Comparison of ENCODE assay signal across 8 cellular contexts in the genomic region with DNA sequence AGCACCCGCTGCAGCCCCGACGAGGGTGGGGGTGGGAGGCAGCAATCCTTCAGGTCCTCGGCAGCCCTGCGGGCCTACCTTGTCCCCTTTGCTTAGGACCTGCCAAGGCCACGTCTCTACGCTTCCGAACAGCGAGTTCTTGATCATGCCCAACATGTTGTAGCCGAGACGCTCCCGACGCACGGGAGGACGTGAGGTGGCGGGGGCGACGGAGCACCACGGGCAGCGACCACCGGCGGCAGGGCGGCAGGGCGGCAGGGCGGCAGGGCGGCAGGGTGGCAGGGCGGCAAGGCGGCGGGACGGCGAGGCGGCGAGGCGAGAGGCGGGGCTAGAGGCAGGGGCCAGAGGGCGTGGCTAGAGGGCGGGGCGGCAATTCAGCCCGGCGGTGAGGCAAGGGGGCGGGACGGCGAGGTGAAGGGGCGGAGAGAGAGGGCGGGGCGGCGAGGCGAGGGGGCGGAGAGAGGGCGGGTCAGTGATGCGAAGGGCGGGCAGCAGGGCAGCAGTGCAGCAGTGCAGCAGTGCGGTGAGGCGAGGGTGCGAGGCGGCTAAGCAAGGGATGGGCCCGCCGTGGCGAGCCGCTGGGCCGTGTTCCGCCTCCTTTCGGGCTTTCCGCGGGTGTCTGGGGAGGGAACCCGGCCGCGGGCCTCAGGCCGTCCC. TPM values are rescaled to one million over a fixed set of nuclear protein-coding genes. Genes with fewer than 3 reads are reported as not detected.
DNase-seq lines count a peak whose midpoint lies in the region; ATAC-seq and TF ChIP-seq lines count a peak whose summit lies in the region.

A gene with protein sequence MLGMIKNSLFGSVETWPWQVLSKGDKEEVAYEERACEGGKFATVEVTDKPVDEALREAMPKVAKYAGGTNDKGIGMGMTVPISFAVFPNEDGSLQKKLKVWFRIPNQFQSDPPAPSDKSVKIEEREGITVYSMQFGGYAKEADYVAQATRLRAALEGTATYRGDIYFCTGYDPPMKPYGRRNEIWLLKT (minus strand): TSS at position 307 of the 657 bp plus-strand sequence. CDS start 151 bp downstream, at position 156.

- H3K9me3 ChIP-seq in HCT116 (ENCODE audit: control insufficient read depth in 1 of 2, insufficient read depth in 1 of 2, low read depth in 1 of 2, low read length in 2 of 2) (no peaks in the 10 kb centered on the region), MM.1S (replicated peaks; ENCODE audit: insufficient read depth, low read length) (no peaks in the 10 kb centered on the region), stomach (no peaks in the 10 kb centered on the region)

- POLR2A ChIA-PET in HCT116 (lab: Charles Lee), result no interaction called here

- RAD21 ChIA-PET in HCT116 (lab: Charles Lee; ENCODE audit: low non-redundant PET in 1 of 2, low total read pairs in 2 of 2, uncharacterized antibody in 2 of 2, unreplicated experiment in 2 of 2), result no interaction called here

- H3K36me3 ChIP-seq in HCT116 (ENCODE audit: control insufficient read depth in 1 of 2, insufficient read depth in 2 of 2, low read length in 2 of 2) (0 out of 4 replicates have a peak, but pooled peaks cover 0 to 2% of the 10 kb centered on the region in 2 experiments), MM.1S (replicated peaks; ENCODE audit: insufficient read depth, low read length) (no peaks in the 10 kb centered on the region), stomach (no peaks in the 10 kb centered on the region)

- peak within 1 kb of the TSS; percentile 77 for H3K9ac ChIP-seq in HCT116 (ENCODE audit: low read length)
- peak within 1 kb of the TSS; percentile 78 for H3K9ac ChIP-seq in MM.1S (ENCODE audit: low read length)

- intact Hi-C loops in HCT116 (cut with micrococcal nuclease), result loop anchor here (5.0 kb wide), 2 partner anchors 97 to 207 kb away; no protein-coding TSS in a partner anchor
- intact Hi-C loops in stomach (cut with DNase I; ENCODE audit: low total_unique reads), result no loop called here

- in situ Hi-C loops in SK-MEL-5 (cut with HindIII; ENCODE audit: low pct_unique_long_range_greater_than_20kb, low sequenced_read_pairs), result loop anchor here (10.0 kb wide), 1 partner anchor 215 kb away; no protein-coding TSS in a partner anchor

- peak; percentile 97 for DNase-seq in Daoy (ENCODE audit: low read depth)
- DNase-seq in HCT116 (ENCODE audit: low read depth, low spot score), result peak; percentile 69
- peak; percentile 90 for DNase-seq in MM.1S
- peak; percentile 90 for DNase-seq in SK-MEL-5 (ENCODE audit: low read depth, low spot score)
- DNase-seq in activated naive CD4-positive, alpha-beta T cell (lab: John Stamatoyannopoulos, UW), result peak; percentile 89 to 97 (median 96)
- DNase-seq in fibroblast of villous mesenchyme (ENCODE audit: low read depth), result peak; percentile 92
- DNase-seq in neural crest cell (ENCODE audit: low read depth, low spot score), result peak; percentile 97
- DNase-seq in stomach, result peak; percentile 97

- TF ChIP-seq CTCF in HCT116 (IDR thresholded peaks at IDR 0.05 in 2 of 3, conservative IDR thresholded peaks at IDR 0.05 in 1 of 3; ENCODE audit: borderline replicate concordance in 1 of 3, insufficient read depth in 1 of 3, low read depth in 2 of 3, low read length in 2 of 3) (no peak), MM.1S (IDR thresholded peaks at IDR 0.05; ENCODE audit: low read length) (no peak), fibroblast of villous mesenchyme (IDR thresholded peaks at IDR 0.05; ENCODE audit: insufficient read depth, low read depth, low read length) (no peak), neural crest cell (conservative IDR thresholded peaks at IDR 0.05) (peak; percentile 3), stomach (IDR thresholded peaks at IDR 0.05) (no peak)

- H4K20me1 ChIP-seq in HCT116 (ENCODE audit: insufficient read depth), result no peaks in the 10 kb centered on the region
- no peaks in the 10 kb centered on the region for H4K20me1 ChIP-seq in MM.1S (ENCODE audit: insufficient read depth, low read length)

- TF ChIP-seq EP300 in stomach (IDR thresholded peaks at IDR 0.05), result no peak

- peaks cover 3 to 18% of the 10 kb centered on the region in 2 experiments; a peak in 3 of 4 replicates for H3K4me1 ChIP-seq in HCT116 (ENCODE audit: control insufficient read depth in 1 of 2, insufficient read depth in 2 of 2, low read length in 2 of 2)
- peaks cover 13% of the 10 kb centered on the region; the same call in 1 of the 2 replicates for H3K4me1 ChIP-seq in MM.1S (ENCODE audit: low read length)
- peaks cover 27 to 65% (median 53%) of the 10 kb centered on the region in 4 donors for H3K4me1 ChIP-seq in stomach

- H3K79me2 ChIP-seq in HCT116 (ENCODE audit: insufficient read depth, low read length) (peaks cover 25% of the 10 kb centered on the region), MM.1S (ENCODE audit: low read length) (peaks cover 18% of the 10 kb centered on the region)

- H3K27ac Mint-ChIP-seq in neural crest cell (ENCODE audit: unreplicated experiment), result peak within 1 kb of the TSS; percentile 52

- H3K4me2 ChIP-seq in HCT116 (ENCODE audit: low read length) (peak within 1 kb of the TSS; percentile 88), MM.1S (ENCODE audit: low read depth, low read length) (peak within 1 kb of the TSS; percentile 98)

- CTCF ChIA-PET in HCT116 (lab: Charles Lee), result no interaction called here

- H3F3A ChIP-seq in MM.1S (ENCODE audit: insufficient read depth, low read length), result peaks cover 8% of the 10 kb centered on the region

- peak within 1 kb of the TSS; percentile 90 for H3K4me3 Mint-ChIP-seq in neural crest cell

- H3K36me3 Mint-ChIP-seq in neural crest cell (ENCODE audit: low read depth), result no peaks in the 10 kb centered on the region

- peaks cover 31% of the 10 kb centered on the region for H3K27me3 Mint-ChIP-seq in neural crest cell (ENCODE audit: low read depth)

- H2AFZ ChIP-seq in HCT116 (ENCODE audit: low read depth, low read length, poor library complexity, severe bottlenecking) (peak within 1 kb of the TSS; percentile 59), MM.1S (ENCODE audit: low read length) (peak within 1 kb of the TSS; percentile 91)

- H3K9me3 Mint-ChIP-seq in neural crest cell, result no peaks in the 10 kb centered on the region

- no TSS peak for BruUV-seq in HCT116 (replicated peaks; lab: Mats Ljungman, UMichigan)

- peaks cover 23% of the 10 kb centered on the region for H3K4me1 Mint-ChIP-seq in neural crest cell

- 0 to 1% (median 0%) methylated on average over 47 to 69 of the region's 69 CpGs for WGBS in stomach, 5 donors

- H3K4me3 ChIP-seq in HCT116 (replicated peaks in 1 of 2; ENCODE audit: low read depth in 1 of 2, low read length in 2 of 2) (peak within 1 kb of the TSS; percentile 72 to 90), MM.1S (ENCODE audit: low read length) (peak within 1 kb of the TSS; percentile 93), fibroblast of villous mesenchyme (ENCODE audit: low read depth, low read length) (peak within 1 kb of the TSS; percentile 78), stomach (peak within 1 kb of the TSS; percentile 52 to 80 (median 74))

- peak within 1 kb of the TSS; percentile 55 for H3K27ac ChIP-seq in HCT116 (ENCODE audit: low read depth, low read length)
- peak within 1 kb of the TSS; percentile 54; the same call in 1 of the 2 replicates for H3K27ac ChIP-seq in MM.1S (ENCODE audit: low read length)
- H3K27ac ChIP-seq in stomach, result peak within 1 kb of the TSS; percentile 80 to 94 (median 93)

- TF ChIP-seq POLR2A in HCT116 (IDR thresholded peaks at IDR 0.05; ENCODE audit: borderline replicate concordance, extremely low read depth, insufficient read depth, insufficient read length) (no peak), stomach (IDR thresholded peaks at IDR 0.05) (peak in 2 of 4 donors; percentile 19 to 25)

- TF ChIP-seq RAD21 in HCT116 (IDR thresholded peaks at IDR 0.05; ENCODE audit: low read depth), result no peak

- peak; percentile 83 for ATAC-seq in HCT116

- H3K9me2 ChIP-seq in HCT116 (ENCODE audit: insufficient read depth), result no peaks in the 10 kb centered on the region
- no peaks in the 10 kb centered on the region for H3K9me2 ChIP-seq in MM.1S (replicated peaks; ENCODE audit: insufficient read depth, low read length)

- H3K27me3 ChIP-seq in HCT116 (ENCODE audit: insufficient read depth, low read length), result no peaks in the 10 kb centered on the region
- no peaks in the 10 kb centered on the region for H3K27me3 ChIP-seq in MM.1S (replicated peaks; ENCODE audit: insufficient read depth, low read length)
- H3K27me3 ChIP-seq in stomach, result no peaks in the 10 kb centered on the region

TF ChIP-seq in HCT116, 20 proteins besides CTCF, POLR2A, EP300 and RAD21 (continues in another document):
- TF ChIP-seq EGR1 (IDR thresholded peaks at IDR 0.05; ENCODE audit: low read depth) (no peak), EZH2 (IDR thresholded peaks at IDR 0.05) (no peak), POLR2AphosphoS5 (IDR thresholded peaks at IDR 0.05; ENCODE audit: low read depth, low read length) (peak; percentile 93), SP1 (IDR thresholded peaks at IDR 0.05; ENCODE audit: low read depth) (peak; percentile 68)
- TF ChIP-seq, protein P1, sequence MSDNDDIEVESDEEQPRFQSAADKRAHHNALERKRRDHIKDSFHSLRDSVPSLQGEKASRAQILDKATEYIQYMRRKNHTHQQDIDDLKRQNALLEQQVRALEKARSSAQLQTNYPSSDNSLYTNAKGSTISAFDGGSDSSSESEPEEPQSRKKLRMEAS (IDR thresholded peaks at IDR 0.05), result peak; percentile 79
- TF ChIP-seq, protein P2, sequence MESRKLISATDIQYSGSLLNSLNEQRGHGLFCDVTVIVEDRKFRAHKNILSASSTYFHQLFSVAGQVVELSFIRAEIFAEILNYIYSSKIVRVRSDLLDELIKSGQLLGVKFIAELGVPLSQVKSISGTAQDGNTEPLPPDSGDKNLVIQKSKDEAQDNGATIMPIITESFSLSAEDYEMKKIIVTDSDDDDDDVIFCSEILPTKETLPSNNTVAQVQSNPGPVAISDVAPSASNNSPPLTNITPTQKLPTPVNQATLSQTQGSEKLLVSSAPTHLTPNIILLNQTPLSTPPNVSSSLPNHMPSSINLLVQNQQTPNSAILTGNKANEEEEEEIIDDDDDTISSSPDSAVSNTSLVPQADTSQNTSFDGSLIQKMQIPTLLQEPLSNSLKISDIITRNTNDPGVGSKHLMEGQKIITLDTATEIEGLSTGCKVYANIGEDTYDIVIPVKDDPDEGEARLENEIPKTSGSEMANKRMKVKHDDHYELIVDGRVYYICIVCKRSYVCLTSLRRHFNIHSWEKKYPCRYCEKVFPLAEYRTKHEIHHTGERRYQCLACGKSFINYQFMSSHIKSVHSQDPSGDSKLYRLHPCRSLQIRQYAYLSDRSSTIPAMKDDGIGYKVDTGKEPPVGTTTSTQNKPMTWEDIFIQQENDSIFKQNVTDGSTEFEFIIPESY (IDR thresholded peaks at IDR 0.05; ENCODE audit: extremely low read depth, insufficient replicate concordance, low read length), result no peak

RNA-seq across cellular contexts. Expression of the gene that starts here (rescaled TPM):
- 0.83 and 6.1 TPM in 2 replicates for total RNA-seq in Daoy (2014; rRNA removed; shearing (Covaris generic))
- total RNA-seq in HCT116 (2021; ENCODE audit: unreplicated experiment) (41.0 TPM), fibroblast of villous mesenchyme (12.2 and 19.9 TPM in 2 replicates), neural crest cell (23.6 and 27.7 TPM in 2 replicates), stomach (10 to 100 TPM in 2 of 5 donors, 1 to 10 TPM in 2, under 1 TPM in 1; 0.45 to 43.2 (median 8.2) TPM)
- 57.2 and 57.3 TPM in 2 replicates for polyA plus RNA-seq in HCT116 (2012)
- total RNA-seq in SK-MEL-5 (2014; rRNA removed; shearing (Covaris generic)), result 7.8 and 7.9 TPM in 2 replicates
- 42.1 and 54.0 TPM in 2 replicates for polyA plus RNA-seq in SK-MEL-5 (2015; cell fraction: cytosol; rRNA removed)
- polyA plus RNA-seq in SK-MEL-5 (2015; cell fraction: nucleus; rRNA removed), result 8.3 and 10.0 TPM in 2 replicates
- polyA plus RNA-seq in stomach, result 10 to 100 TPM; 41.7 to 57.3 (median 51.8) TPM

Comparison
In these comparisons a context has a peak if more than half of its experiments do, and no peak if none do; other contexts are left out.
1. Peak in every context shown above with its lines: DNase-seq, ATAC-seq, H3K4me3 ChIP-seq and H3K27ac ChIP-seq.